Comparison of ENCODE assay signal across 9 cellular contexts in the genomic region with DNA sequence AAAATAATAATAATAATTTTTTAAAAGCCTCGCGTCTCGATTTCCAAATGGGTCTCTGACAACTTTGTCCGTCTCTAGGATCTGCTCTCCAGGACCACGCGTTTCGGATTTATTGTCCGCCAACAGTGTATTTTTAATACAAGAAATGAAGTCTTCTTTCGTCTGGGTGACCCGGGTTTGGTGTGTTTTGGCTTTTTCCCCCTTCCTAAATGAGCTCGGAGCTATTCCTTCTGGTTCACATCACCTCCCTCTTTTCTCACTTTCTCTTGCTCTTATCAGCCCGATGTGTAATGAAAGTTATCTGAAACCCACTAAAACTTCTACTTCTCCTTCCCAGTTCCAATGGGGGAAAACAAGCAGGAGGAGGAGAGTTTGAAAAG.
DNase-seq lines count a peak whose midpoint lies in the region; ATAC-seq, FAIRE-seq and TF ChIP-seq lines count a peak whose summit lies in the region.
"Had no signal": no experiment of that assay in that cellular context is flagged by ENCODE, and none has a peak within 500 bp of the region (broad histone marks: within the 10 kb centered on the region; RNA-seq: fewer than 3 reads in every experiment).

No MANE protein-coding gene starts in this region.

- H3K4me3 ChIP-seq in HAP-1 (peak overlapping the region; percentile 45), ascending aorta (peak overlapping the region; percentile 65 to 69), kidney (ENCODE audit: low read length in 2 of 2) (peak overlapping the region; percentile 77 to 85), thyroid gland (replicated peaks in 1 of 3) (peak overlapping the region in 1 of 3 donors; percentile 23)

- peak overlapping the region; percentile 68 to 96 for H3K9ac ChIP-seq in kidney (ENCODE audit: low read length in 2 of 2)

- no peak for TF ChIP-seq POLR2A in thyroid gland (IDR thresholded peaks at IDR 0.05)

- H3K9me3 ChIP-seq in HAP-1, result no peaks in the 10 kb centered on the region
- no peaks in the 10 kb centered on the region for H3K9me3 ChIP-seq in ascending aorta
- no peaks in the 10 kb centered on the region for H3K9me3 ChIP-seq in kidney (ENCODE audit: control insufficient read depth in 1 of 2, low read length in 2 of 2)
- H3K9me3 ChIP-seq in thyroid gland, result no peaks in the 10 kb centered on the region

- H3K27me3 ChIP-seq in HAP-1 (ENCODE audit: low read depth) (no peaks in the 10 kb centered on the region), ascending aorta (no peaks in the 10 kb centered on the region), thyroid gland (peaks cover 9% of the 10 kb centered on the region)

- TF ChIP-seq CTCF in ascending aorta (IDR thresholded peaks at IDR 0.05) (no peak), kidney (IDR thresholded peaks at IDR 0.05; ENCODE audit: borderline replicate concordance, extremely low read depth, insufficient read depth) (no peak), thyroid gland (IDR thresholded peaks at IDR 0.05) (no peak)

- no peak for ATAC-seq in HG03175 (IDR thresholded peaks at IDR 0.05; ENCODE audit: unreplicated experiment)
- no peak for ATAC-seq in GM18867 (IDR thresholded peaks at IDR 0.05; ENCODE audit: unreplicated experiment)

- H3K4me1 ChIP-seq in HAP-1 (peaks cover 19% of the 10 kb centered on the region), ascending aorta (peaks cover 0 to 7% of the 10 kb centered on the region in 2 donors), kidney (ENCODE audit: control insufficient read depth in 1 of 2, insufficient read depth in 1 of 2, low read depth in 1 of 2, low read length in 2 of 2) (peaks cover 0 to 13% of the 10 kb centered on the region in 2 donors), thyroid gland (peaks cover 12 to 23% of the 10 kb centered on the region in 2 donors)

- H3K36me3 ChIP-seq in HAP-1 (replicated peaks) (no peaks in the 10 kb centered on the region), ascending aorta (no peaks in the 10 kb centered on the region), kidney (ENCODE audit: control insufficient read depth in 1 of 2, insufficient read depth in 2 of 2, low read length in 2 of 2) (no peaks in the 10 kb centered on the region), thyroid gland (no peaks in the 10 kb centered on the region)

- peak overlapping the region; percentile 90 to 93 for H3K27ac ChIP-seq in ascending aorta
- peak overlapping the region; percentile 84 to 96 for H3K27ac ChIP-seq in kidney (ENCODE audit: low read depth in 2 of 2, low read length in 2 of 2)
- peak overlapping the region; percentile 12 to 54 (median 53) for H3K27ac ChIP-seq in thyroid gland

- intact Hi-C loops in ascending aorta (cut with DNase I), result loop anchor here (2.0 to 5.0 kb wide), 3 partner anchors 70 to 626 kb away; a partner anchor contains a TSS
- intact Hi-C loops in kidney (cut with DNase I), result no loop called here
- intact Hi-C loops in thyroid gland (cut with DNase I), result loop anchor here (5.0 kb wide), 1 partner anchor 515 kb away; a partner anchor contains a TSS

- FAIRE-seq in kidney (lab: Jason Lieb, UNC), result no peak
- FAIRE-seq: colon had no signal

- whole genome bisulfite sequencing in thyroid gland, 2 donors, result 6% methylated on average over 12 of the region's 12 CpGs

- DNase-seq in A172 (ENCODE audit: low spot score) (peak; percentile 12), HAP-1 (ENCODE audit: low spot score in 2 of 2) (peak; percentile 12 to 18), ascending aorta (ENCODE audit: low spot score in 2 of 2) (no peak), kidney (no peak), thyroid gland (peak in 1 of 2 donors; percentile 2), dermis blood vessel endothelial cell (no peak)

- in situ Hi-C loops in HAP-1 (cut with MboI; ENCODE audit: low sequenced_read_pairs), result loop anchor here (25.0 kb wide), 1 partner anchor 415 kb away; no protein-coding TSS in a partner anchor

Comparison
In these comparisons a context has a peak if more than half of its experiments do, and no peak if none do; other contexts are left out.
1. DNase-seq: peak in A172 (single experiment) and HAP-1 (2 of 2); none in ascending aorta (0 of 2), kidney (single experiment) and dermis blood vessel endothelial cell (single experiment).
2. Peak in every context shown above with its lines, with median percentiles within 50 percentile points of each other: H3K27ac ChIP-seq.